17 cellular contexts compared by ENCODE assay signal in genomic region chr11:69950621-69951020, GRCh38.
DNase-seq lines count a peak whose midpoint lies in the region; ATAC-seq and TF ChIP-seq lines count a peak whose summit lies in the region.
"Had no signal": no experiment of that assay in that cellular context is flagged by ENCODE, and none has a peak within 500 bp of the region (broad histone marks: within the 10 kb centered on the region; RNA-seq: fewer than 3 reads in every experiment).

No MANE protein-coding gene starts in this region.

- BruUV-seq in Caco-2 (replicated peaks; lab: Mats Ljungman, UMichigan) (no TSS peak), IMR-90 (replicated peaks; lab: Mats Ljungman, UMichigan) (no TSS peak)

- H3K27ac Mint-ChIP-seq in Caco-2 (ENCODE audit: unreplicated experiment) (peak overlapping the region; percentile 51), endodermal cell (no peak overlapping the region)
- no peak overlapping the region for H3K27ac Mint-ChIP-seq in T-helper 2 cell treated with Interferon-gamma antibody and Interleukin-4, amounts not matched to agents 5 μg/mL and 100 μg/mL, for 36 hours
- no peak overlapping the region for H3K27ac Mint-ChIP-seq in activated CD4-positive, alpha-beta T cell treated with anti-CD3 and anti-CD28 coated beads, Interleukin-2, amount 10 ng/mL, durations not matched to agents 24 days and 14 days
- H3K27ac Mint-ChIP-seq: CD4-positive, alpha-beta T cell; GM23338 had no signal

- in situ Hi-C loops in IMR-90 (cut with MboI; ENCODE audit: low sequenced_read_pairs) = no loop called here

- H2AFZ ChIP-seq in IMR-90 (replicated peaks; ENCODE audit: low read length, poor library complexity) = peak overlapping the region; percentile 18
- H2AFZ ChIP-seq: GM23338 had no signal

- H3K18ac ChIP-seq in IMR-90 (ENCODE audit: low read depth, low read length) = no peak overlapping the region

- no peak overlapping the region for H3K23ac ChIP-seq in IMR-90 (ENCODE audit: low read depth, low read length)

- H3K9me3 ChIP-seq in Caco-2 = no peaks in the 10 kb centered on the region
- H3K9me3 ChIP-seq in IMR-90 (ENCODE audit: control insufficient read depth, insufficient read depth, low read length) = no peaks in the 10 kb centered on the region
- no peaks in the 10 kb centered on the region for H3K9me3 ChIP-seq in endodermal cell (ENCODE audit: control insufficient read depth, low read length)

- peak overlapping the region; percentile 73 for H4K91ac ChIP-seq in IMR-90 (ENCODE audit: insufficient read depth, low read depth, low read length)

- H3K9me1 ChIP-seq in IMR-90 (ENCODE audit: insufficient read depth, low read length) = peaks cover 36% of the 10 kb centered on the region

- TF ChIP-seq POLR2A in IMR-90 (IDR thresholded peaks at IDR 0.05; ENCODE audit: low read depth, low read length) = no peak

- POLR2A ChIA-PET in Caco-2 (lab: Charles Lee) (no interaction called here), IMR-90 (lab: Charles Lee; ENCODE audit: unreplicated experiment) (no interaction called here)

- H4K20me1 ChIP-seq in IMR-90 (ENCODE audit: insufficient read depth, low read length) = no peaks in the 10 kb centered on the region

- dilution Hi-C loops in IMR-90 (cut with HindIII; ENCODE audit: low sequenced_read_pairs, unreplicated experiment) = no loop called here

- peak overlapping the region; percentile 94 for H3K14ac ChIP-seq in IMR-90 (replicated peaks; ENCODE audit: low read depth, low read length)

- H3K27me3 Mint-ChIP-seq in Caco-2 (ENCODE audit: insufficient read depth, unreplicated experiment) (no peaks in the 10 kb centered on the region), endodermal cell (ENCODE audit: insufficient read depth) (peaks cover 15% of the 10 kb centered on the region)
- no peaks in the 10 kb centered on the region for H3K27me3 Mint-ChIP-seq in T-helper 2 cell treated with Interferon-gamma antibody and Interleukin-4, amounts not matched to agents 5 μg/mL and 100 μg/mL, for 36 hours (ENCODE audit: low read depth)
- H3K27me3 Mint-ChIP-seq in activated CD4-positive, alpha-beta T cell treated with anti-CD3 and anti-CD28 coated beads, Interleukin-2, amount 10 ng/mL, durations not matched to agents 24 days and 14 days = no peaks in the 10 kb centered on the region

- peak overlapping the region; percentile 79 for H2BK15ac ChIP-seq in IMR-90 (ENCODE audit: low read depth, low read length)

- CTCF ChIA-PET in Caco-2 (lab: Charles Lee) (interaction anchor here (0.8 to 1.3 kb wide), 2 partner anchors 14 to 15 kb away, joined by 3 read pairs; no protein-coding TSS in a partner anchor), IMR-90 (lab: Yijun Ruan, JAX) (interaction anchor here (0.6 kb wide), 1 partner anchor 22 kb away, joined by 7 read pairs; no protein-coding TSS in a partner anchor)

- no peak overlapping the region for H3K56ac ChIP-seq in IMR-90 (ENCODE audit: extremely low read depth, insufficient read depth, low read length)

- H2AK9ac ChIP-seq in IMR-90 (replicated peaks; ENCODE audit: low read depth, low read length, poor library complexity) = peak overlapping the region; percentile 51

- H3K27me3 ChIP-seq in Caco-2 (replicated peaks; ENCODE audit: control insufficient read depth, insufficient read depth, low read length) = no peaks in the 10 kb centered on the region
- H3K27me3 ChIP-seq in IMR-90 (ENCODE audit: control insufficient read depth, insufficient read depth, low read length) = no peaks in the 10 kb centered on the region
- H3K27me3 ChIP-seq in endodermal cell (ENCODE audit: control insufficient read depth, insufficient read depth, low read length, poor library complexity, severe bottlenecking) = no peaks in the 10 kb centered on the region
- H3K27me3 ChIP-seq: MG63 had no signal

- H3K27ac ChIP-seq in IMR-90 (ENCODE audit: insufficient read depth, low read length) = no peak overlapping the region
- no peak overlapping the region for H3K27ac ChIP-seq in endodermal cell (ENCODE audit: low read depth, low read length)

- intact Hi-C loops in Caco-2 (cut with micrococcal nuclease; ENCODE audit: unreplicated experiment) = no loop called here
- intact Hi-C loops in IMR-90 (cut with micrococcal nuclease) = no loop called here
- intact Hi-C loops in posterior vena cava (cut with DNase I) = no loop called here
- intact Hi-C loops in activated CD4-positive, alpha-beta T cell treated with anti-CD3 and anti-CD28 coated beads, Interleukin-2, amount 10 ng/mL, durations not matched to agents 24 days and 14 days (cut with micrococcal nuclease) = no loop called here

- peak overlapping the region; percentile 39 to 67; a peak in 2 of 4 replicates for H4K8ac ChIP-seq in IMR-90 (ENCODE audit: low read depth in 2 of 2, low read length in 2 of 2)

- whole genome bisulfite sequencing in IMR-90 (ENCODE audit: extremely low coverage in 2 of 2, insufficient read length in 1 of 2), 2 experiments = no CpG with 5 or more reads among the region's 6 CpGs
- WGBS in endodermal cell (ENCODE audit: insufficient coverage in 1 of 2, insufficient read length in 1 of 2), 2 experiments = 91 to 100% methylated on average over 2 to 6 of the region's 6 CpGs

- 0 out of 4 replicates have a peak, but pooled peaks cover 0 to 4% of the 10 kb centered on the region in 2 experiments for H3K79me1 ChIP-seq in IMR-90 (ENCODE audit: low read depth in 1 of 2, low read length in 2 of 2)

- no peak overlapping the region for H3K9ac ChIP-seq in IMR-90 (ENCODE audit: low read depth, low read length)
- no peak overlapping the region for H3K9ac ChIP-seq in endodermal cell (ENCODE audit: extremely low read depth, low read length, poor library complexity, severe bottlenecking)

- H2BK5ac ChIP-seq in IMR-90 (ENCODE audit: low read depth, low read length, poor library complexity, severe bottlenecking) = no peak overlapping the region

- no peaks in the 10 kb centered on the region for H3K36me3 ChIP-seq in Caco-2 (ENCODE audit: control insufficient read depth, insufficient read depth, low read length)
- no peaks in the 10 kb centered on the region for H3K36me3 ChIP-seq in IMR-90 (ENCODE audit: control insufficient read depth, insufficient read depth, low read length)
- no peaks in the 10 kb centered on the region for H3K36me3 ChIP-seq in endodermal cell (ENCODE audit: control insufficient read depth, insufficient read depth, low read length)
- H3K36me3 ChIP-seq: MG63 had no signal

- H3K4ac ChIP-seq in IMR-90 (ENCODE audit: low read depth, low read length) = peak overlapping the region; percentile 84

- H3K4me1 ChIP-seq in Caco-2 (peaks cover 42% of the 10 kb centered on the region), IMR-90 (ENCODE audit: control insufficient read depth, insufficient read depth, low read length) (peaks cover 22% of the 10 kb centered on the region), endodermal cell (ENCODE audit: control insufficient read depth, insufficient read depth, low read length) (peaks cover 4% of the 10 kb centered on the region)

- DNase-seq in Caco-2 = no peak
- no peak for DNase-seq in IMR-90
- peak; percentile 35 for DNase-seq in endodermal cell
- peak; percentile 65 for DNase-seq in posterior vena cava (ENCODE audit: low spot score)
- no peak for DNase-seq in A172 (ENCODE audit: low spot score)
- DNase-seq in T-helper 2 cell treated with Interferon-gamma antibody and Interleukin-4, amounts not matched to agents 5 μg/mL and 100 μg/mL, for 36 hours (ENCODE audit: low spot score) = no peak
- no peak for DNase-seq in activated CD4-positive, alpha-beta T cell treated with anti-CD3 and anti-CD28 coated beads, Interleukin-2, amount 10 ng/mL, durations not matched to agents 24 days and 14 days
- DNase-seq: CD4-positive, alpha-beta T cell; DMS153; HCEC 1CT; MG63; NCI-H187; NCI-H446 treated with DMSO at 0.1 percent for 48 hours; NCI-H526 treated with DMSO at 0.1 percent for 48 hours; SHP77 treated with DMSO at 0.1 percent for 48 hours had no signal

- peaks cover 31% of the 10 kb centered on the region for H3K4me1 Mint-ChIP-seq in Caco-2 (ENCODE audit: low read depth, unreplicated experiment)
- peaks cover 13% of the 10 kb centered on the region for H3K4me1 Mint-ChIP-seq in endodermal cell
- no peaks in the 10 kb centered on the region for H3K4me1 Mint-ChIP-seq in T-helper 2 cell treated with Interferon-gamma antibody and Interleukin-4, amounts not matched to agents 5 μg/mL and 100 μg/mL, for 36 hours (ENCODE audit: low read depth)
- H3K4me1 Mint-ChIP-seq in activated CD4-positive, alpha-beta T cell treated with anti-CD3 and anti-CD28 coated beads, Interleukin-2, amount 10 ng/mL, durations not matched to agents 24 days and 14 days = no peaks in the 10 kb centered on the region

- TF ChIP-seq RAD21 in IMR-90 (IDR thresholded peaks at IDR 0.05; ENCODE audit: low read length) = no peak

- no peak overlapping the region for H3K4me3 Mint-ChIP-seq in Caco-2 (ENCODE audit: unreplicated experiment)
- H3K4me3 Mint-ChIP-seq in endodermal cell = no peak overlapping the region
- no peak overlapping the region for H3K4me3 Mint-ChIP-seq in T-helper 2 cell treated with Interferon-gamma antibody and Interleukin-4, amounts not matched to agents 5 μg/mL and 100 μg/mL, for 36 hours
- no peak overlapping the region for H3K4me3 Mint-ChIP-seq in activated CD4-positive, alpha-beta T cell treated with anti-CD3 and anti-CD28 coated beads, Interleukin-2, amount 10 ng/mL, durations not matched to agents 24 days and 14 days
- H3K4me3 Mint-ChIP-seq: CD4-positive, alpha-beta T cell; GM23338 had no signal

- H3K4me2 ChIP-seq in IMR-90 (ENCODE audit: low read depth, low read length) = no peak overlapping the region
- H3K4me2 ChIP-seq: GM23338 had no signal

- TF ChIP-seq CTCF in Caco-2 (IDR thresholded peaks at IDR 0.05; ENCODE audit: insufficient read depth in 1 of 2, low read depth in 1 of 2, low read length in 1 of 2, severe bottlenecking in 1 of 2, unreplicated experiment in 1 of 2) (no peak), IMR-90 (conservative IDR thresholded peaks at IDR 0.05; ENCODE audit: low read depth, low read length) (no peak), endodermal cell (conservative IDR thresholded peaks at IDR 0.05) (no peak)

- H2AK5ac ChIP-seq in IMR-90 (ENCODE audit: low read depth, low read length) = peak overlapping the region; percentile 96

- H2BK120ac ChIP-seq in IMR-90 (ENCODE audit: low read depth, low read length) = peak overlapping the region; percentile 94

- ATAC-seq in IMR-90 (ENCODE audit: low read depth) = no peak
- ATAC-seq: SK-N-SH treated with all-trans-retinoic acid at 6 μM for 48 hours had no signal

- H3K9me3 Mint-ChIP-seq in Caco-2 (ENCODE audit: unreplicated experiment) (no peaks in the 10 kb centered on the region), endodermal cell (no peaks in the 10 kb centered on the region)
- no peaks in the 10 kb centered on the region for H3K9me3 Mint-ChIP-seq in T-helper 2 cell treated with Interferon-gamma antibody and Interleukin-4, amounts not matched to agents 5 μg/mL and 100 μg/mL, for 36 hours
- no peaks in the 10 kb centered on the region for H3K9me3 Mint-ChIP-seq in activated CD4-positive, alpha-beta T cell treated with anti-CD3 and anti-CD28 coated beads, Interleukin-2, amount 10 ng/mL, durations not matched to agents 24 days and 14 days
- H3K9me3 Mint-ChIP-seq: CD4-positive, alpha-beta T cell had no signal

- H3K4me3 ChIP-seq in Caco-2 (ENCODE audit: low read depth, low read length) = no peak overlapping the region
- no peak overlapping the region for H3K4me3 ChIP-seq in IMR-90 (ENCODE audit: insufficient read depth, low read depth, low read length)
- no peak overlapping the region for H3K4me3 ChIP-seq in endodermal cell (ENCODE audit: low read length)
- H3K4me3 ChIP-seq: GM23338, MG63 had no signal

- H3K36me3 Mint-ChIP-seq in Caco-2 (ENCODE audit: insufficient read depth, unreplicated experiment) = peaks cover 11% of the 10 kb centered on the region
- no peaks in the 10 kb centered on the region for H3K36me3 Mint-ChIP-seq in endodermal cell (ENCODE audit: low read depth)
- H3K36me3 Mint-ChIP-seq in T-helper 2 cell treated with Interferon-gamma antibody and Interleukin-4, amounts not matched to agents 5 μg/mL and 100 μg/mL, for 36 hours (ENCODE audit: low read depth) = no peaks in the 10 kb centered on the region
- no peaks in the 10 kb centered on the region for H3K36me3 Mint-ChIP-seq in activated CD4-positive, alpha-beta T cell treated with anti-CD3 and anti-CD28 coated beads, Interleukin-2, amount 10 ng/mL, durations not matched to agents 24 days and 14 days (ENCODE audit: low read depth)

- H2BK20ac ChIP-seq in IMR-90 (ENCODE audit: low read depth, low read length) = peak overlapping the region; percentile 67

- H4K5ac ChIP-seq in IMR-90 (ENCODE audit: low read depth, low read length) = no peak overlapping the region

Comparison
In these comparisons a context has a peak if more than half of its experiments do, and no peak if none do; other contexts are left out.
1. DNase-seq: peak in endodermal cell (single experiment) and posterior vena cava (single experiment); none in Caco-2 (0 of 2), IMR-90 (single experiment), A172 (single experiment), T-helper 2 cell treated with Interferon-gamma antibody and Interleukin-4, amounts not matched to agents 5 μg/mL and 100 μg/mL, for 36 hours (single experiment) and activated CD4-positive, alpha-beta T cell treated with anti-CD3 and anti-CD28 coated beads, Interleukin-2, amount 10 ng/mL, durations not matched to agents 24 days and 14 days (single experiment).